In genomic region chr11:134244593-134244992, GRCh38 we compare ENCODE assay signal across 8 cellular contexts. TPM values are rescaled to one million over a fixed set of nuclear protein-coding genes. Genes with fewer than 3 reads are reported as not detected.
DNase-seq lines count a peak whose midpoint lies in the region; ATAC-seq lines count a peak whose summit lies in the region.

No MANE protein-coding gene starts in this region.

- H3K36me3 ChIP-seq in Karpas-422 (ENCODE audit: insufficient read depth, low read length) = no peaks in the 10 kb centered on the region

- H3K4me3 Mint-ChIP-seq in central memory CD8-positive, alpha-beta T cell = no peak overlapping the region
- no peak overlapping the region for H3K4me3 Mint-ChIP-seq in naive B cell

- DNase-seq in DMS 273 (lab: John Stamatoyannopoulos, UW; ENCODE audit: unreplicated experiment) (peak; percentile 10), DMS 273 treated with DMSO at 0.1 percent for 48 hours (lab: John Stamatoyannopoulos, UW) (no peak), Karpas-422 (peak; percentile 67), naive B cell (no peak), NCI-H2029 treated with DMSO at 0.1 percent for 48 hours (lab: John Stamatoyannopoulos, UW) (no peak), GM19240 (ENCODE audit: insufficient read length, low spot score) (no peak)
- DNase-seq in central memory CD8-positive, alpha-beta T cell (ENCODE audit: low spot score in 2 of 2) = no peak

- no peaks in the 10 kb centered on the region for H3K27me3 ChIP-seq in Karpas-422 (ENCODE audit: low read length)

- H3K27ac Mint-ChIP-seq in central memory CD8-positive, alpha-beta T cell (ENCODE audit: low read depth) = no peak overlapping the region
- no peak overlapping the region for H3K27ac Mint-ChIP-seq in naive B cell

- no peaks in the 10 kb centered on the region for H3K9me2 ChIP-seq in Karpas-422 (replicated peaks; ENCODE audit: insufficient read depth, low read length)

- no peak overlapping the region for H3K4me3 ChIP-seq in Karpas-422 (ENCODE audit: low read length)

- H3K27ac ChIP-seq in Karpas-422 (ENCODE audit: low read length) = no peak overlapping the region

- H2AFZ ChIP-seq in Karpas-422 (ENCODE audit: low read length) = no peak overlapping the region

- no peaks in the 10 kb centered on the region for H3K27me3 Mint-ChIP-seq in central memory CD8-positive, alpha-beta T cell
- no peaks in the 10 kb centered on the region for H3K27me3 Mint-ChIP-seq in naive B cell

- no peaks in the 10 kb centered on the region for H3K79me2 ChIP-seq in Karpas-422 (ENCODE audit: low read length)

- no peak overlapping the region for H3K4me2 ChIP-seq in Karpas-422 (ENCODE audit: low read depth, low read length, poor library complexity, severe bottlenecking)

- H3K9ac ChIP-seq in Karpas-422 (ENCODE audit: low read length) = no peak overlapping the region

- no peaks in the 10 kb centered on the region for H3K9me3 Mint-ChIP-seq in central memory CD8-positive, alpha-beta T cell
- no peaks in the 10 kb centered on the region for H3K9me3 Mint-ChIP-seq in naive B cell

- H3K4me1 ChIP-seq in Karpas-422 (ENCODE audit: low read length) = no peaks in the 10 kb centered on the region

- H3K36me3 Mint-ChIP-seq in central memory CD8-positive, alpha-beta T cell (ENCODE audit: insufficient read depth) = peaks cover 34% of the 10 kb centered on the region
- H3K36me3 Mint-ChIP-seq in naive B cell = peaks cover 28 to 31% of the 10 kb centered on the region in 2 donors

- H4K20me1 ChIP-seq in Karpas-422 (ENCODE audit: insufficient read depth, low read depth, low read length) = no peaks in the 10 kb centered on the region

- ATAC-seq in GM21526 (IDR thresholded peaks at IDR 0.05; ENCODE audit: low FRiP score, unreplicated experiment) (peak; percentile 72), naive B cell (ENCODE audit: low read depth in 2 of 2) (peak; percentile 71 to 87)
- ATAC-seq in central memory CD8-positive, alpha-beta T cell (replicated peaks; ENCODE audit: extremely low read depth, poor library complexity, severe bottlenecking) = peak; percentile 19

- H3K9me3 ChIP-seq in Karpas-422 (ENCODE audit: low read length) = no peaks in the 10 kb centered on the region

- H3K4me1 Mint-ChIP-seq in central memory CD8-positive, alpha-beta T cell = peaks cover 5% of the 10 kb centered on the region
- H3K4me1 Mint-ChIP-seq in naive B cell = peaks cover 0 to 6% (median 4%) of the 10 kb centered on the region in 3 donors

RNA-seq across cellular contexts. Expression of gene THYN1, which starts 8.6 kb away (rescaled TPM):
- 30.0 and 54.0 TPM in 2 replicates for total RNA-seq in Karpas-422 (2014; rRNA removed; shearing (Covaris generic); ENCODE audit: low replicate concordance)
- 100 to 1,000 TPM in 1 of 6 donors, 10 to 100 TPM in 5; 60.5 to 109 (median 71.1) TPM for polyA plus RNA-seq in naive B cell (ENCODE audit: low read depth in 6 of 6)

RNA-seq across cellular contexts. Expression of gene ACAD8, which starts 8.8 kb away (rescaled TPM):
- total RNA-seq in Karpas-422 (2014; rRNA removed; shearing (Covaris generic); ENCODE audit: low replicate concordance) = 9.6 and 9.9 TPM in 2 replicates
- polyA plus RNA-seq in naive B cell (ENCODE audit: low read depth in 6 of 6) = 10 to 100 TPM; 13.0 to 17.1 (median 14.1) TPM

RNA-seq across cellular contexts. Expression of gene VPS26B, which starts 20.1 kb away (rescaled TPM):
- total RNA-seq in Karpas-422 (2014; rRNA removed; shearing (Covaris generic); ENCODE audit: low replicate concordance) = 7.9 and 11.2 TPM in 2 replicates
- 10 to 100 TPM; 12.1 to 18.2 (median 14.7) TPM for polyA plus RNA-seq in naive B cell (ENCODE audit: low read depth in 6 of 6)

RNA-seq across cellular contexts. Expression of gene NCAPD3, which starts 20.8 kb away (rescaled TPM):
- total RNA-seq in Karpas-422 (2014; rRNA removed; shearing (Covaris generic); ENCODE audit: low replicate concordance) = 19.5 and 22.0 TPM in 2 replicates
- polyA plus RNA-seq in naive B cell (ENCODE audit: low read depth in 6 of 6) = 10 to 100 TPM in 2 of 6 donors, 1 to 10 TPM in 4; 6.2 to 13.2 (median 8.6) TPM

RNA-seq across cellular contexts. Expression of gene GLB1L3, which starts 31.6 kb away (rescaled TPM):
- total RNA-seq in Karpas-422 (2014; rRNA removed; shearing (Covaris generic); ENCODE audit: low replicate concordance) = not detected in 2 replicates
- not detected for polyA plus RNA-seq in naive B cell (ENCODE audit: low read depth in 6 of 6)

Comparison
In these comparisons a context has a peak if more than half of its experiments do, and no peak if none do; other contexts are left out.
1. DNase-seq: peak in DMS 273 (single experiment) and Karpas-422 (single experiment); none in DMS 273 treated with DMSO at 0.1 percent for 48 hours (single experiment), central memory CD8-positive, alpha-beta T cell (0 of 2), naive B cell (single experiment), NCI-H2029 treated with DMSO at 0.1 percent for 48 hours (single experiment) and GM19240 (single experiment).
2. ATAC-seq: peak in every context shown above with its lines; median percentile 79 in naive B cell; 72 in GM21526; 19 in central memory CD8-positive, alpha-beta T cell.